23 cellular contexts compared by ENCODE assay signal in genomic region chr18:13275075-13275474, GRCh38.
"Had no signal": no experiment of that assay in that cellular context is flagged by ENCODE, and none has a peak within 500 bp of the region (broad histone marks: within the 10 kb centered on the region; RNA-seq: fewer than 3 reads in every experiment).

No MANE protein-coding gene starts in this region.

- H3K27ac Mint-ChIP-seq: activated CD8-positive, alpha-beta memory T cell treated with anti-CD3 and anti-CD28 coated beads, Interleukin-2, amount 10 ng/mL, durations not matched to agents 7 days and 5 days; effector memory CD8-positive, alpha-beta T cell; naive B cell had no signal

- H3K27ac ChIP-seq: colonic mucosa, esophagus squamous epithelium, gastrocnemius medialis, left lung, prostate gland, SK-N-MC, upper lobe of right lung had no signal

- H3K4me3 Mint-ChIP-seq: activated CD8-positive, alpha-beta memory T cell treated with anti-CD3 and anti-CD28 coated beads, Interleukin-2, amount 10 ng/mL, durations not matched to agents 7 days and 5 days; central memory CD8-positive, alpha-beta T cell; effector memory CD8-positive, alpha-beta T cell; naive B cell had no signal

- DNase-seq: activated CD4-positive, alpha-beta T cell treated with anti-CD3 and anti-CD28 coated beads for 1 hour; activated CD4-positive, alpha-beta T cell treated with anti-CD3 and anti-CD28 coated beads, Interleukin-2, amount 50 U/mL, for 4 hours; activated CD8-positive, alpha-beta memory T cell treated with anti-CD3 and anti-CD28 coated beads, Interleukin-2, amount 10 ng/mL, durations not matched to agents 7 days and 5 days; activated effector memory CD4-positive, alpha-beta T cell treated with anti-CD3 and anti-CD28 coated beads, Interleukin-2, amount 50 U/mL, for 16 hours; colonic mucosa; dorsolateral prefrontal cortex; effector memory CD8-positive, alpha-beta T cell; esophagus squamous epithelium; gastrocnemius medialis; hippocampal formation; kidney glomerular epithelial cell; left lung; naive B cell; stimulated activated CD4-positive, alpha-beta T cell treated with anti-CD3 and anti-CD28 coated beads, Interleukin-2, amount 100 ng/mL, for 48 hours; stimulated activated naive CD4-positive, alpha-beta T cell; T-helper 1 cell; T-helper 9 cell; upper lobe of right lung had no signal

- H3K9me3 ChIP-seq: colonic mucosa, esophagus squamous epithelium, gastrocnemius medialis, left lung, prostate gland, upper lobe of right lung had no signal

- H3K4me1 ChIP-seq: colonic mucosa, left lung, prostate gland, upper lobe of right lung had no signal

- H3K4me3 ChIP-seq: colonic mucosa, dorsolateral prefrontal cortex, esophagus squamous epithelium, gastrocnemius medialis, left lung, lung, prostate gland, SK-N-MC, upper lobe of right lung had no signal

- H3K27me3 Mint-ChIP-seq: activated naive CD4-positive, alpha-beta T cell treated with anti-CD3 and anti-CD28 coated beads, Interleukin-2, amount 50 U/mL, for 24 hours had no signal

- ATAC-seq: activated CD8-positive, alpha-beta memory T cell treated with anti-CD3 and anti-CD28 coated beads, Interleukin-2, amount 10 ng/mL, durations not matched to agents 7 days and 5 days; effector memory CD8-positive, alpha-beta T cell; gastrocnemius medialis; left lung; upper lobe of right lung had no signal

- H3K36me3 ChIP-seq: colonic mucosa, esophagus squamous epithelium, gastrocnemius medialis, left lung, prostate gland, upper lobe of right lung had no signal

- H3K27me3 ChIP-seq: colonic mucosa, dorsolateral prefrontal cortex, esophagus squamous epithelium, gastrocnemius medialis, left lung, upper lobe of right lung had no signal

- H3K9me3 Mint-ChIP-seq: activated naive CD4-positive, alpha-beta T cell treated with anti-CD3 and anti-CD28 coated beads, Interleukin-2, amount 50 U/mL, for 24 hours; central memory CD8-positive, alpha-beta T cell; effector memory CD8-positive, alpha-beta T cell; naive B cell had no signal

- H3K36me3 Mint-ChIP-seq: activated CD8-positive, alpha-beta memory T cell treated with anti-CD3 and anti-CD28 coated beads, Interleukin-2, amount 10 ng/mL, durations not matched to agents 7 days and 5 days; naive B cell had no signal
